1 cellular context compared by ENCODE assay signal in genomic region chr20:60102665-60103210, GRCh38.
TF ChIP-seq lines count a peak whose summit lies in the region.

No MANE protein-coding gene starts in this region.

TF ChIP-seq in K562, 482 proteins besides CTCF, POLR2A, EP300 and RAD21 (continued from another document):
- no peak for TF ChIP-seq HMGXB4 (CRISPR knock-in tag; IDR thresholded peaks at IDR 0.05)
- TF ChIP-seq NFIC (IDR thresholded peaks at IDR 0.05) = peak; percentile 55
- peak; percentile 84 for TF ChIP-seq MAFG (tag; conservative IDR thresholded peaks at IDR 0.05)
- no peak for TF ChIP-seq SRSF7 (optimal IDR thresholded peaks at IDR 0.05; ENCODE audit: low read depth, low read length)
- no peak for TF ChIP-seq HEY1 (CRISPR knock-in tag; IDR thresholded peaks at IDR 0.05; ENCODE audit: borderline replicate concordance)
- no peak for TF ChIP-seq FOXA1 (IDR thresholded peaks at IDR 0.05; ENCODE audit: borderline replicate concordance)
- no peak for TF ChIP-seq GABPA (tag; conservative IDR thresholded peaks at IDR 0.05; ENCODE audit: low read depth)
- TF ChIP-seq HMBOX1 (IDR thresholded peaks at IDR 0.05) = no peak
- peak; percentile 86 for TF ChIP-seq ZBTB40 (IDR thresholded peaks at IDR 0.05)
- TF ChIP-seq ZBTB40 (CRISPR knock-in tag; IDR thresholded peaks at IDR 0.05) = peak; percentile 71
- TF ChIP-seq RFX5 (IDR thresholded peaks at IDR 0.05; ENCODE audit: low read depth, low read length) = no peak
- TF ChIP-seq TBP (optimal IDR thresholded peaks at IDR 0.05; ENCODE audit: low read depth, low read length) = no peak
- TF ChIP-seq E2F4 (CRISPR knock-in tag; IDR thresholded peaks at IDR 0.05; ENCODE audit: low read depth) = no peak
